In genomic region chr14:67674480-67675218, GRCh38 we compare ENCODE assay signal across 8 cellular contexts. TPM values are rescaled to one million over a fixed set of nuclear protein-coding genes. Genes with fewer than 3 reads are reported as not detected.
DNase-seq lines count a peak whose midpoint lies in the region; ATAC-seq and TF ChIP-seq lines count a peak whose summit lies in the region.

Gene VTI1B (minus strand): TSS chr14:67674632. CDS start chr14:67674489, 143 bp downstream.

- H3K4me3 ChIP-seq in left lung, result peak within 1 kb of the TSS; percentile 72 to 99

- DNase-seq in C1 segment of cervical spinal cord (lab: John Stamatoyannopoulos, UW), result peak; percentile 66 to 97 (median 88)
- DNase-seq in NCI-H526 (lab: John Stamatoyannopoulos, UW), result peak; percentile 52 to 89
- peak; percentile 75 for DNase-seq in activated CD4-positive, alpha-beta T cell treated with anti-CD3 and anti-CD28 coated beads, Interleukin-2, amount 50 U/mL, for 1 hour
- DNase-seq in dedifferentiated amniotic fluid mesenchymal stem cell (ENCODE audit: extremely low spot score), result peak; percentile 41
- DNase-seq in left lung, result peak; percentile 82 to 94
- peak; percentile 65 to 68 for DNase-seq in stimulated activated CD4-positive, alpha-beta T cell treated with anti-CD3 and anti-CD28 coated beads, Interleukin-2, amount 100 ng/mL, for 48 hours

- H3K36me3 ChIP-seq in left lung, result peaks cover 0 to 17% of the 10 kb centered on the region in 2 donors

- H3K9me3 ChIP-seq in left lung, result no peaks in the 10 kb centered on the region

- H3K4me1 ChIP-seq in left lung, result peaks cover 12 to 38% of the 10 kb centered on the region in 2 donors

- peak within 1 kb of the TSS; percentile 93 to 97 for H3K27ac ChIP-seq in left lung

- no peaks in the 10 kb centered on the region for H3K27me3 ChIP-seq in left lung

- peak; percentile 82 for ATAC-seq in GM19328 (IDR thresholded peaks at IDR 0.05; ENCODE audit: unreplicated experiment)
- ATAC-seq in HG03460 (IDR thresholded peaks at IDR 0.05; ENCODE audit: unreplicated experiment), result peak; percentile 88
- ATAC-seq in left lung, result peak; percentile 97

- intact Hi-C loops in left lung (cut with DNase I), result no loop called here

- no peak for TF ChIP-seq CTCF in left lung (IDR thresholded peaks at IDR 0.05)

RNA-seq across cellular contexts. Expression of gene VTI1B, which starts in this region (rescaled TPM):
- total RNA-seq in left lung, result 100 to 1,000 TPM in 1 of 2 donors, 10 to 100 TPM in 1; 97.6 to 123 TPM

Comparison
In these comparisons a context has a peak if more than half of its experiments do, and no peak if none do; other contexts are left out.
1. Peak in every context shown above with its lines: DNase-seq, ATAC-seq, H3K4me3 ChIP-seq and H3K27ac ChIP-seq.